Comparison of ENCODE assay signal across 12 cellular contexts in genomic region chr12:98372340-98373018, GRCh38.
"Had no signal": no experiment of that assay in that cellular context is flagged by ENCODE, and none has a peak within 500 bp of the region (broad histone marks: within the 10 kb centered on the region; RNA-seq: fewer than 3 reads in every experiment).

No MANE protein-coding gene starts in this region.

- H3K27me3 ChIP-seq: ovary, testis had no signal

- H3K4me1 ChIP-seq: testis, upper lobe of right lung had no signal

- H3K4me3 ChIP-seq: ovary, testis, upper lobe of right lung had no signal

- H3K27ac ChIP-seq: ovary, testis, upper lobe of right lung had no signal

- DNase-seq: activated CD4-positive, alpha-beta T cell treated with anti-CD3 and anti-CD28 coated beads, Interleukin-2, amount 50 U/mL, for 4 hours; activated effector memory CD4-positive, alpha-beta T cell treated with anti-CD3 and anti-CD28 coated beads, Interleukin-2, amount 50 U/mL, for 16 hours; activated T-cell treated with anti-CD3 and anti-CD28 coated beads, Interleukin-2, amount 50 U/mL, for 4 hours; amniotic stem cell; cerebellar nuclear complex; effector memory CD8-positive, alpha-beta T cell; ovary; stimulated activated CD4-positive, alpha-beta T cell treated with anti-CD3 and anti-CD28 coated beads, Interleukin-4, amount 100 ng/mL, for 1 hour; testis; upper lobe of right lung had no signal

- H3K9me3 ChIP-seq: ovary, testis, upper lobe of right lung had no signal

- ATAC-seq: activated CD4-positive, CD25-positive, alpha-beta regulatory T cell treated with anti-CD3 and anti-CD28 coated beads, Interleukin-2, amount 50 U/mL, for 24 hours; activated naive CD4-positive, alpha-beta T cell treated with anti-CD3 and anti-CD28 coated beads, Interleukin-2, amount 50 U/mL, for 72 hours; activated T-cell treated with anti-CD3 and anti-CD28 coated beads, Interleukin-2, amount 50 U/mL, for 4 hours; effector memory CD8-positive, alpha-beta T cell had no signal

- H3K36me3 ChIP-seq: ovary, upper lobe of right lung had no signal
